Comparison of ENCODE assay signal across 15 cellular contexts in the genomic region with DNA sequence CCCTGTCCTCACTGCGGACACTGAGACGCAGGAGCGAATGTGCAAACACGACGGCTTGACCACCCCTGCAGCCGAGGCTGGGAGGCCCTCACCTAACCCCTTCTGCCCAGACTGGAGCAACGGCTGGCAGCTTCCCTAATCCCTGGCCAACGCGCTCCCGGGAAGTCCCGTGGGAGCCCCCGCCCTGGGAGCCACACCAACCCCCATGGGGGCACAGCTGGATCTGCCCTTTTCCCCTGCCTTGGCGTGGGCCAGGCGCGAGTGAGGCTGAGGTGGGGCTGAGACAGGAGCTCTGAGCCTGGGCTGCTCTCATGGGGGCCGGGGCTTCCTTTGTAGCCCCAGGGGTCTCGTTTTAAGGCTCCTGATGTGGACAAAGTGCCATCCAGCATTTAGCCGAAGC.
DNase-seq lines count a peak whose midpoint lies in the region; ATAC-seq lines count a peak whose summit lies in the region.
"Had no signal": no experiment of that assay in that cellular context is flagged by ENCODE, and none has a peak within 500 bp of the region (broad histone marks: within the 10 kb centered on the region; RNA-seq: fewer than 3 reads in every experiment).

No MANE protein-coding gene starts in this region.

- H3K9ac ChIP-seq in HUES6 (ENCODE audit: low read length) = peak overlapping the region; percentile 10

- 0 out of 2 replicates have a peak, but pooled peaks cover 4% of the 10 kb centered on the region for H3K36me3 ChIP-seq in HUES6 (ENCODE audit: control insufficient read depth, insufficient read depth, low read length)

- H3K27me3 Mint-ChIP-seq in dendritic cell treated with granulocyte-macrophage colony-stimulating factor and Interleukin-4, amounts not matched to agents 40 ng/mL and 50 ng/mL, for 4 days = no peaks in the 10 kb centered on the region

- no peak for ATAC-seq in GM21515 (IDR thresholded peaks at IDR 0.05; ENCODE audit: unreplicated experiment)

- H3K36me3 Mint-ChIP-seq in dendritic cell treated with granulocyte-macrophage colony-stimulating factor and Interleukin-4, amounts not matched to agents 40 ng/mL and 50 ng/mL, for 4 days (ENCODE audit: low read depth) = peaks cover 92% of the 10 kb centered on the region

- peak overlapping the region; percentile 0 for H3K27ac Mint-ChIP-seq in dendritic cell treated with granulocyte-macrophage colony-stimulating factor and Interleukin-4, amounts not matched to agents 40 ng/mL and 50 ng/mL, for 4 days

- no peaks in the 10 kb centered on the region for H3K9me3 ChIP-seq in HUES6 (ENCODE audit: control insufficient read depth, insufficient read depth, low read depth, low read length)

- H3K27ac ChIP-seq in HUES6 (ENCODE audit: low read depth, low read length) = no peak overlapping the region

- no peaks in the 10 kb centered on the region for H3K9me3 Mint-ChIP-seq in dendritic cell treated with granulocyte-macrophage colony-stimulating factor and Interleukin-4, amounts not matched to agents 40 ng/mL and 50 ng/mL, for 4 days

- peaks cover 76% of the 10 kb centered on the region for H3K4me1 Mint-ChIP-seq in dendritic cell treated with granulocyte-macrophage colony-stimulating factor and Interleukin-4, amounts not matched to agents 40 ng/mL and 50 ng/mL, for 4 days (ENCODE audit: low read depth)

- H3K4me1 ChIP-seq in HUES6 (ENCODE audit: control insufficient read depth, insufficient read depth, low read length) = peaks cover 14% of the 10 kb centered on the region

- intact Hi-C loops in dendritic cell treated with granulocyte-macrophage colony-stimulating factor and Interleukin-4, amounts not matched to agents 40 ng/mL and 50 ng/mL, for 4 days (cut with micrococcal nuclease) = no loop called here

- H3K4me3 ChIP-seq in HUES6 (ENCODE audit: low read depth, low read length) = no peak overlapping the region

- no peak overlapping the region for H3K4me3 Mint-ChIP-seq in dendritic cell treated with granulocyte-macrophage colony-stimulating factor and Interleukin-4, amounts not matched to agents 40 ng/mL and 50 ng/mL, for 4 days

- H3K27me3 ChIP-seq in HUES6 (ENCODE audit: control insufficient read depth, insufficient read depth, low read length) = no peaks in the 10 kb centered on the region

- DNase-seq in cerebellar nuclear complex (lab: John Stamatoyannopoulos, UW) = no peak
- DNase-seq: ACHN, DMS79 treated with DMSO at 0.1 percent for 48 hours, GOT3, KBM-7, NCI-H1105, NCI-H2081 treated with DMSO at 0.1 percent for 48 hours, NCI-H446 treated with DMSO at 0.1 percent for 48 hours, NCI-H69, OCI-M1, Right ventricle myocardium superior, SW 1271 had no signal
